ENCODE assay signal across 17 cellular contexts in the genomic region with DNA sequence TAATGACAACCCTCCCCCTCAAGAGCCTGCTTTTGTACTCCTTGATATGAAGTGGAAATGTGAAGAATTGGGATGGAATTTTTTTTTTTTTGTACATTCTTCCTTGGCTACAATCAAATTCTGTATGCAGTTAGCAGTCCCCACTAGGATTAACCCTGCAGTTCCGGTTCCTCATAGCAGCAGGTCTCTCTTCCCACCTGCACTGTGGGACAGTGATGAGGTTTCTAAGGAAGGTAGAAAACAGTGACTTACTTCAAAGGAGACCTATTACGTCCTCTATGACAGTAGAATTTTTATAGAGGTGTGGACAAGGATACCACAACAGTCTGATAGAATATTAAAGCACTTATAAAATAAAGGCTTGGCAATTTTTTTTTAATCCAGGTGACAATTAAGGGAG. TPM values are rescaled to one million over a fixed set of nuclear protein-coding genes. Genes with fewer than 3 reads are reported as not detected.
DNase-seq lines count a peak whose midpoint lies in the region; ATAC-seq and TF ChIP-seq lines count a peak whose summit lies in the region.
"Had no signal": no experiment of that assay in that cellular context is flagged by ENCODE, and none has a peak within 500 bp of the region (broad histone marks: within the 10 kb centered on the region; RNA-seq: fewer than 3 reads in every experiment).

No MANE protein-coding gene starts in this region.

- DNase-seq in NCI-H146 (lab: John Stamatoyannopoulos, UW) = peak; percentile 47
- DNase-seq in NCI-H748 (lab: John Stamatoyannopoulos, UW; ENCODE audit: unreplicated experiment) = peak; percentile 40
- DNase-seq in endothelial cell (ENCODE audit: low spot score) = no peak
- no peak for DNase-seq in NCI-H1694 (lab: John Stamatoyannopoulos, UW)
- DNase-seq in NCI-H1092 treated with DMSO at 0.1 percent for 48 hours (lab: John Stamatoyannopoulos, UW) = no peak
- DNase-seq: AML-193, DMS79, H7, NCI-H2107, NCI-H526, OCI-M1, SHP77 had no signal

- no peaks in the 10 kb centered on the region for H4K20me1 ChIP-seq in neural cell (ENCODE audit: insufficient read depth)

- peak overlapping the region; percentile 70 for H3K9ac ChIP-seq in neural cell (ENCODE audit: low read length)
- H3K9ac ChIP-seq: KMS-11 had no signal

- no peaks in the 10 kb centered on the region for H3K9me3 Mint-ChIP-seq in endothelial cell (ENCODE audit: unreplicated experiment)

- H3K4me2 ChIP-seq in neural cell (ENCODE audit: low read length) = peak overlapping the region; percentile 93
- H3K4me2 ChIP-seq: KMS-11 had no signal

- H3K79me2 ChIP-seq in neural cell (replicated peaks; ENCODE audit: insufficient read depth, low read length) = peaks cover 9% of the 10 kb centered on the region

- peaks cover 4% of the 10 kb centered on the region for H3K36me3 Mint-ChIP-seq in endothelial cell (ENCODE audit: low read depth, unreplicated experiment)

- H3K4me3 Mint-ChIP-seq in endothelial cell (ENCODE audit: unreplicated experiment) = no peak overlapping the region

- H3K9me3 ChIP-seq in neural cell (ENCODE audit: low read length) = no peaks in the 10 kb centered on the region

- H3K9me2 ChIP-seq in neural cell (ENCODE audit: insufficient read depth, low read length) = no peaks in the 10 kb centered on the region

- H2AFZ ChIP-seq in neural cell (ENCODE audit: low read depth, low read length) = peak overlapping the region; percentile 23

- no peaks in the 10 kb centered on the region for H3K27me3 Mint-ChIP-seq in endothelial cell (ENCODE audit: unreplicated experiment)

- H3K36me3 ChIP-seq in neural cell (ENCODE audit: insufficient read depth, low read length) = peaks cover 4% of the 10 kb centered on the region

- H3K4me3 ChIP-seq in neural cell (ENCODE audit: low read length) = peak overlapping the region; percentile 57
- H3K4me3 ChIP-seq: SK-N-MC had no signal

- no peak for TF ChIP-seq EP300 in neural cell (conservative IDR thresholded peaks at IDR 0.05; ENCODE audit: poor library complexity, severe bottlenecking)

- no peaks in the 10 kb centered on the region for H3F3A ChIP-seq in neural cell (ENCODE audit: insufficient read depth, low read length, poor library complexity, severe bottlenecking)

- peaks cover 4% of the 10 kb centered on the region for H3K4me1 Mint-ChIP-seq in endothelial cell (ENCODE audit: unreplicated experiment)

- ATAC-seq in GM18907 (IDR thresholded peaks at IDR 0.05; ENCODE audit: unreplicated experiment) = no peak

- TF ChIP-seq RAD21 in neural cell (conservative IDR thresholded peaks at IDR 0.05) = no peak

- H3K27me3 ChIP-seq in neural cell (ENCODE audit: insufficient read depth, low read depth, low read length) = no peaks in the 10 kb centered on the region

- H3K27ac Mint-ChIP-seq in endothelial cell (ENCODE audit: unreplicated experiment) = peak overlapping the region; percentile 98

- peak overlapping the region; percentile 97 for H3K27ac ChIP-seq in neural cell (ENCODE audit: low read length)
- H3K27ac ChIP-seq: C4-2B, KMS-11, SK-N-MC had no signal

- TF ChIP-seq CTCF in endothelial cell (IDR thresholded peaks at IDR 0.05; ENCODE audit: unreplicated experiment) (no peak), neural cell (IDR thresholded peaks at IDR 0.05; ENCODE audit: poor library complexity, severe bottlenecking) (no peak)

TF ChIP-seq in neural cell, 6 proteins besides CTCF, POLR2A, EP300 and RAD21:
- TF ChIP-seq MXI1 (conservative IDR thresholded peaks at IDR 0.05; ENCODE audit: poor library complexity, severe bottlenecking) (no peak), TAF1 (IDR thresholded peaks at IDR 0.05; ENCODE audit: low read depth) (no peak), EZH2 (IDR thresholded peaks at IDR 0.05; ENCODE audit: borderline replicate concordance, insufficient read depth, low read length, poor library complexity, severe bottlenecking) (no peak), SMC3 (conservative IDR thresholded peaks at IDR 0.05; ENCODE audit: poor library complexity) (no peak), POLR2AphosphoS5 (IDR thresholded peaks at IDR 0.05) (no peak)
- TF ChIP-seq, protein P1, sequence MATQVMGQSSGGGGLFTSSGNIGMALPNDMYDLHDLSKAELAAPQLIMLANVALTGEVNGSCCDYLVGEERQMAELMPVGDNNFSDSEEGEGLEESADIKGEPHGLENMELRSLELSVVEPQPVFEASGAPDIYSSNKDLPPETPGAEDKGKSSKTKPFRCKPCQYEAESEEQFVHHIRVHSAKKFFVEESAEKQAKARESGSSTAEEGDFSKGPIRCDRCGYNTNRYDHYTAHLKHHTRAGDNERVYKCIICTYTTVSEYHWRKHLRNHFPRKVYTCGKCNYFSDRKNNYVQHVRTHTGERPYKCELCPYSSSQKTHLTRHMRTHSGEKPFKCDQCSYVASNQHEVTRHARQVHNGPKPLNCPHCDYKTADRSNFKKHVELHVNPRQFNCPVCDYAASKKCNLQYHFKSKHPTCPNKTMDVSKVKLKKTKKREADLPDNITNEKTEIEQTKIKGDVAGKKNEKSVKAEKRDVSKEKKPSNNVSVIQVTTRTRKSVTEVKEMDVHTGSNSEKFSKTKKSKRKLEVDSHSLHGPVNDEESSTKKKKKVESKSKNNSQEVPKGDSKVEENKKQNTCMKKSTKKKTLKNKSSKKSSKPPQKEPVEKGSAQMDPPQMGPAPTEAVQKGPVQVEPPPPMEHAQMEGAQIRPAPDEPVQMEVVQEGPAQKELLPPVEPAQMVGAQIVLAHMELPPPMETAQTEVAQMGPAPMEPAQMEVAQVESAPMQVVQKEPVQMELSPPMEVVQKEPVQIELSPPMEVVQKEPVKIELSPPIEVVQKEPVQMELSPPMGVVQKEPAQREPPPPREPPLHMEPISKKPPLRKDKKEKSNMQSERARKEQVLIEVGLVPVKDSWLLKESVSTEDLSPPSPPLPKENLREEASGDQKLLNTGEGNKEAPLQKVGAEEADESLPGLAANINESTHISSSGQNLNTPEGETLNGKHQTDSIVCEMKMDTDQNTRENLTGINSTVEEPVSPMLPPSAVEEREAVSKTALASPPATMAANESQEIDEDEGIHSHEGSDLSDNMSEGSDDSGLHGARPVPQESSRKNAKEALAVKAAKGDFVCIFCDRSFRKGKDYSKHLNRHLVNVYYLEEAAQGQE (IDR thresholded peaks at IDR 0.05; ENCODE audit: borderline replicate concordance) = no peak

RNA-seq across cellular contexts. Expression of a gene that starts 46.3 kb away (rescaled TPM):
- 27.3 TPM for total RNA-seq in endothelial cell (ENCODE audit: unreplicated experiment)
- 27.0 and 34.7 TPM in 2 replicates for polyA plus RNA-seq in neural cell
- polyA minus RNA-seq in neural cell = 27.3 and 29.3 TPM in 2 replicates

Comparison
In these comparisons a context has a peak if more than half of its experiments do, and no peak if none do; other contexts are left out.
1. DNase-seq: peak in NCI-H146 (single experiment) and NCI-H748 (single experiment); none in endothelial cell (single experiment), NCI-H1694 (single experiment) and NCI-H1092 treated with DMSO at 0.1 percent for 48 hours (single experiment).